Comparison of ENCODE assay signal across 23 cellular contexts in the genomic region with DNA sequence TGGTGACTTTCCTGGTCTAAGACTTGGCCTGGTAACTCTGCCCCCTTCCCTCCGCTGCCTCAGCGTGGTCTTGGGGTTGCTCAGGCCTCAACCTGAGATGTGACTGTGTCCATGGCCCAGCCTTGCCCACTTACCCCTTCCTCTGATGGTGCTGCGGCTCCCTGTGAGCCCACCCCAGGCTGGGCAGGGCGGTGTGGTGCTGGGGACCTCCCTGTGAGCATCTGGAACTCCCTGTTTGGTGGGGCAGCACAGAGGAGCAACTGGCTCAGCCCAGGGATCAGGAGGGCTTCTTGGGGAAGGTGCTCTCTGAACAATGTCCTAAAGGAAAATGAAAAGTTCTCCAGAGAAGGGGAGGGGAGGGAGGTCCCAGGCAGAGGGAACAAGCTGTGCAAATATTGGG.
A peak's percentile ranks its signal among the peaks of the same experiment; 100 is the strongest.
DNase-seq lines count a peak whose midpoint lies in the region; ATAC-seq, FAIRE-seq and TF ChIP-seq lines count a peak whose summit lies in the region.
"Had no signal": no experiment of that assay in that cellular context is flagged by ENCODE, and none has a peak within 500 bp of the region (broad histone marks: within the 10 kb centered on the region; RNA-seq: fewer than 3 reads in every experiment).

No MANE protein-coding gene starts in this region.

- peaks cover 11% of the 10 kb centered on the region; the same call in 2 of the 3 replicates for H3K4me1 Mint-ChIP-seq in GM23338
- H3K4me1 Mint-ChIP-seq: activated CD4-positive, alpha-beta memory T cell treated with anti-CD3 and anti-CD28 coated beads, Interleukin-2, amount 10 ng/mL, durations not matched to agents 7 days and 5 days; CD14-positive monocyte had no signal

- no peaks in the 10 kb centered on the region for H3K9me3 ChIP-seq in body of pancreas
- no peaks in the 10 kb centered on the region for H3K9me3 ChIP-seq in mesenchymal stem cell (ENCODE audit: control insufficient read depth, low read length)
- no peaks in the 10 kb centered on the region for H3K9me3 ChIP-seq in sigmoid colon
- peaks cover under 1% of the 10 kb centered on the region for H3K9me3 ChIP-seq in trophoblast cell (ENCODE audit: insufficient read depth, low read depth, low read length)
- H3K9me3 ChIP-seq: Peyer's patch, upper lobe of right lung had no signal

- H3K9ac ChIP-seq in mesenchymal stem cell (ENCODE audit: low read length) (no peak overlapping the region), trophoblast cell (ENCODE audit: low read length) (no peak overlapping the region)

- H4K20me1 ChIP-seq in GM23338 (replicated peaks; ENCODE audit: insufficient read depth) = no peaks in the 10 kb centered on the region

- H4K8ac ChIP-seq in mesenchymal stem cell (ENCODE audit: low read length) (peak overlapping the region; percentile 45), trophoblast cell (ENCODE audit: low read depth, low read length) (no peak overlapping the region)

- H3K14ac ChIP-seq in mesenchymal stem cell (ENCODE audit: low read length in 2 of 2) = peak overlapping the region in 1 of 2 experiments; percentile 45
- no peak overlapping the region for H3K14ac ChIP-seq in trophoblast cell (ENCODE audit: low read length)

- FAIRE-seq in RCC 7860 (lab: Jason Lieb, UNC) (no peak), GM12891 (lab: Jason Lieb, UNC) (no peak)
- FAIRE-seq: bronchial epithelial cell had no signal

- no peaks in the 10 kb centered on the region for H3K79me1 ChIP-seq in mesenchymal stem cell (replicated peaks; ENCODE audit: low read length, poor library complexity, severe bottlenecking)
- no peaks in the 10 kb centered on the region for H3K79me1 ChIP-seq in trophoblast cell (ENCODE audit: low read length)

- H3K4me3 ChIP-seq in GM23338 (no peak overlapping the region), body of pancreas (no peak overlapping the region), mesenchymal stem cell (ENCODE audit: insufficient read depth in 1 of 2, low read depth in 1 of 2, low read length in 2 of 2) (no peak overlapping the region), sigmoid colon (no peak overlapping the region), trophoblast cell (ENCODE audit: low read depth, low read length) (no peak overlapping the region)
- H3K4me3 ChIP-seq: Peyer's patch, smooth muscle cell, upper lobe of right lung had no signal

- no peak for TF ChIP-seq CTCF in GM23338 (conservative IDR thresholded peaks at IDR 0.05; ENCODE audit: low read depth in 2 of 2)
- no peak for TF ChIP-seq CTCF in body of pancreas (IDR thresholded peaks at IDR 0.05)
- TF ChIP-seq CTCF in sigmoid colon (IDR thresholded peaks at IDR 0.05) = no peak

- H2AFZ ChIP-seq in GM23338 (peak overlapping the region; percentile 32; the same call in 1 of the 2 replicates), mesenchymal stem cell (ENCODE audit: low read depth, low read length) (no peak overlapping the region), trophoblast cell (ENCODE audit: insufficient read depth, low read length, poor library complexity) (no peak overlapping the region)

- WGBS in body of pancreas, 2 donors = 88 to 100% methylated on average over 3 to 4 of the region's 4 CpGs
- WGBS in mesenchymal stem cell = 90% methylated on average over 4 of the region's 4 CpGs
- 94 to 96% methylated on average over 4 of the region's 4 CpGs for WGBS in sigmoid colon, 2 donors
- WGBS in trophoblast cell (ENCODE audit: extremely low coverage, insufficient coverage, insufficient read length) = no CpG with 5 or more reads among the region's 4 CpGs

- H2AK5ac ChIP-seq in mesenchymal stem cell (ENCODE audit: low read length, severe bottlenecking) = peak overlapping the region; percentile 79
- H2AK5ac ChIP-seq in trophoblast cell (ENCODE audit: low read length) = no peak overlapping the region

- H3K4ac ChIP-seq in mesenchymal stem cell (ENCODE audit: low read depth in 1 of 2, low read length in 2 of 2) (no peak overlapping the region), trophoblast cell (ENCODE audit: low read depth, low read length) (no peak overlapping the region)

- ATAC-seq in GM23338 = peak; percentile 14; the same call in 2 of the 3 replicates
- ATAC-seq in body of pancreas = peak; percentile 4
- ATAC-seq: activated CD4-positive, CD25-positive, alpha-beta regulatory T cell treated with anti-CD3 and anti-CD28 coated beads, Interleukin-2, amount 50 U/mL, for 24 hours had no signal

- H3K4me1 ChIP-seq in GM23338 (ENCODE audit: insufficient read depth) (no peaks in the 10 kb centered on the region), body of pancreas (peaks cover 14% of the 10 kb centered on the region), mesenchymal stem cell (ENCODE audit: control insufficient read depth, insufficient read depth, low read depth, low read length) (peaks cover 15% of the 10 kb centered on the region), sigmoid colon (no peaks in the 10 kb centered on the region), trophoblast cell (ENCODE audit: control insufficient read depth in 1 of 2, insufficient read depth in 2 of 2, low read length in 2 of 2) (peaks cover 0 to 2% of the 10 kb centered on the region in 2 experiments)
- H3K4me1 ChIP-seq: upper lobe of right lung had no signal

- no peak for TF ChIP-seq EP300 in sigmoid colon (IDR thresholded peaks at IDR 0.05)

- no peaks in the 10 kb centered on the region for H3K9me3 Mint-ChIP-seq in GM23338
- H3K9me3 Mint-ChIP-seq: activated CD4-positive, alpha-beta memory T cell treated with anti-CD3 and anti-CD28 coated beads, Interleukin-2, amount 10 ng/mL, durations not matched to agents 7 days and 5 days; CD14-positive monocyte had no signal

- H3K4me2 ChIP-seq in GM23338 = no peak overlapping the region
- no peak overlapping the region for H3K4me2 ChIP-seq in mesenchymal stem cell (ENCODE audit: low read length, poor library complexity, severe bottlenecking)
- no peak overlapping the region for H3K4me2 ChIP-seq in trophoblast cell (ENCODE audit: low read length)
- H3K4me2 ChIP-seq: smooth muscle cell had no signal

- H2BK15ac ChIP-seq in mesenchymal stem cell (ENCODE audit: low read depth, poor library complexity, severe bottlenecking) = no peak overlapping the region

- H2BK120ac ChIP-seq in mesenchymal stem cell (ENCODE audit: low read depth, low read length) = no peak overlapping the region
- H2BK120ac ChIP-seq in trophoblast cell (ENCODE audit: insufficient read depth, low read length, poor library complexity) = no peak overlapping the region

- 0 out of 2 replicates have a peak, but pooled peaks cover 5% of the 10 kb centered on the region for H3F3A ChIP-seq in GM23338 (replicated peaks; ENCODE audit: low read depth)

- no peak overlapping the region for H3K27ac Mint-ChIP-seq in GM23338
- H3K27ac Mint-ChIP-seq: activated CD4-positive, alpha-beta memory T cell treated with anti-CD3 and anti-CD28 coated beads, Interleukin-2, amount 10 ng/mL, durations not matched to agents 7 days and 5 days; CD14-positive monocyte had no signal

- H3K36me3 ChIP-seq in GM23338 (ENCODE audit: insufficient read depth) (no peaks in the 10 kb centered on the region), body of pancreas (replicated peaks in 1 of 2; ENCODE audit: insufficient read depth in 1 of 2, low read depth in 2 of 2) (no peaks in the 10 kb centered on the region), mesenchymal stem cell (ENCODE audit: control insufficient read depth in 1 of 2, insufficient read depth in 2 of 2, low read depth in 1 of 2, low read length in 2 of 2) (peaks cover 0 to 3% of the 10 kb centered on the region in 2 experiments), sigmoid colon (no peaks in the 10 kb centered on the region), trophoblast cell (ENCODE audit: control insufficient read depth in 1 of 2, insufficient read depth in 2 of 2, low read length in 2 of 2) (no peaks in the 10 kb centered on the region)
- H3K36me3 ChIP-seq: Peyer's patch, upper lobe of right lung had no signal

- H3K23ac ChIP-seq in mesenchymal stem cell (ENCODE audit: low read length in 2 of 2) (no peak overlapping the region), trophoblast cell (ENCODE audit: low read length) (no peak overlapping the region)

- no peaks in the 10 kb centered on the region for H3K36me3 Mint-ChIP-seq in GM23338 (ENCODE audit: low read depth)
- H3K36me3 Mint-ChIP-seq: CD14-positive monocyte had no signal

- no peaks in the 10 kb centered on the region for H3K27me3 ChIP-seq in GM23338 (ENCODE audit: insufficient read depth)
- no peaks in the 10 kb centered on the region for H3K27me3 ChIP-seq in body of pancreas
- no peaks in the 10 kb centered on the region for H3K27me3 ChIP-seq in mesenchymal stem cell (ENCODE audit: control insufficient read depth in 1 of 2, insufficient read depth in 1 of 2, low read length in 2 of 2)
- no peaks in the 10 kb centered on the region for H3K27me3 ChIP-seq in sigmoid colon
- no peaks in the 10 kb centered on the region for H3K27me3 ChIP-seq in trophoblast cell (ENCODE audit: insufficient read depth, low read length)
- H3K27me3 ChIP-seq: Peyer's patch, upper lobe of right lung had no signal

- H2BK5ac ChIP-seq in mesenchymal stem cell (ENCODE audit: low read depth, low read length, poor library complexity, severe bottlenecking) (no peak overlapping the region), trophoblast cell (ENCODE audit: low read depth, low read length, poor library complexity) (no peak overlapping the region)

- no peak overlapping the region for H3K4me3 Mint-ChIP-seq in GM23338
- H3K4me3 Mint-ChIP-seq: activated CD4-positive, alpha-beta memory T cell treated with anti-CD3 and anti-CD28 coated beads, Interleukin-2, amount 10 ng/mL, durations not matched to agents 7 days and 5 days; CD14-positive monocyte had no signal

- TF ChIP-seq POLR2A in body of pancreas (IDR thresholded peaks at IDR 0.05) (no peak), sigmoid colon (IDR thresholded peaks at IDR 0.05) (no peak), GM12891 (IDR thresholded peaks at IDR 0.05; ENCODE audit: low read depth, low read length) (no peak)

- H3K27me3 Mint-ChIP-seq in GM23338 (ENCODE audit: insufficient read depth, low read depth, poor library complexity) = peaks cover 5% of the 10 kb centered on the region
- H3K27me3 Mint-ChIP-seq: activated CD4-positive, alpha-beta memory T cell treated with anti-CD3 and anti-CD28 coated beads, Interleukin-2, amount 10 ng/mL, durations not matched to agents 7 days and 5 days had no signal

- H3K9me2 ChIP-seq in GM23338 (ENCODE audit: insufficient read depth) = no peaks in the 10 kb centered on the region

- H4K91ac ChIP-seq in mesenchymal stem cell (ENCODE audit: low read length) (peak overlapping the region; percentile 73), trophoblast cell (ENCODE audit: low read depth, low read length) (no peak overlapping the region)

- DNase-seq in GM23338 (ENCODE audit: low spot score) (no peak), body of pancreas (no peak), mesenchymal stem cell (no peak), sigmoid colon (no peak), trophoblast cell (no peak), AML-193 (lab: John Stamatoyannopoulos, UW) (no peak), RCC 7860 (ENCODE audit: low spot score) (no peak), GM12891 (ENCODE audit: insufficient read length, low spot score) (no peak)
- DNase-seq: activated CD4-positive, alpha-beta memory T cell treated with anti-CD3 and anti-CD28 coated beads, Interleukin-2, amount 10 ng/mL, durations not matched to agents 7 days and 5 days; activated gamma-delta T cell; glutamatergic neuron; MM.1S; NCI-H1417 treated with DMSO at 0.1 percent for 48 hours; NCI-H524; stimulated activated CD4-positive, alpha-beta T cell treated with anti-CD3 and anti-CD28 coated beads, Interleukin-2, amount 100 ng/mL, for 48 hours; stimulated activated naive CD4-positive, alpha-beta T cell treated with Interleukin-2 at 50 U/mL for 16 hours; T-helper 9 cell; upper lobe of right lung had no signal

- peak overlapping the region in 1 of 2 experiments; percentile 21 for H2BK12ac ChIP-seq in mesenchymal stem cell (ENCODE audit: low read length in 2 of 2)
- no peak overlapping the region for H2BK12ac ChIP-seq in trophoblast cell (ENCODE audit: low read length)

- intact Hi-C loops in body of pancreas (cut with DNase I) = no loop called here
- intact Hi-C loops in sigmoid colon (cut with DNase I) = no loop called here

- H3K79me2 ChIP-seq in GM23338 (replicated peaks; ENCODE audit: insufficient read depth) = no peaks in the 10 kb centered on the region
- H3K79me2 ChIP-seq in trophoblast cell (ENCODE audit: control insufficient read depth, insufficient read depth, low read length, poor library complexity) = no peaks in the 10 kb centered on the region

- peak overlapping the region in 1 of 2 experiments; percentile 37 for H3K18ac ChIP-seq in mesenchymal stem cell (ENCODE audit: low read depth in 1 of 2, low read length in 2 of 2)
- no peak overlapping the region for H3K18ac ChIP-seq in trophoblast cell (ENCODE audit: low read length)

- no peak overlapping the region for H4K12ac ChIP-seq in trophoblast cell (ENCODE audit: low read depth, low read length)

- H3K27ac ChIP-seq in GM23338 (ENCODE audit: low read depth) = no peak overlapping the region
- peak overlapping the region in 3 of 4 donors; percentile 20 to 53 (median 43) for H3K27ac ChIP-seq in body of pancreas
- H3K27ac ChIP-seq in mesenchymal stem cell (ENCODE audit: low read length, poor library complexity, severe bottlenecking) = no peak overlapping the region
- peak overlapping the region in 3 of 4 donors; percentile 18 to 53 (median 45) for H3K27ac ChIP-seq in sigmoid colon
- no peak overlapping the region for H3K27ac ChIP-seq in trophoblast cell (ENCODE audit: low read depth, low read length)
- H3K27ac ChIP-seq: Peyer's patch, upper lobe of right lung had no signal

Comparison
In these comparisons a context has a peak if more than half of its experiments do, and no peak if none do; other contexts are left out.
1. H3K27ac ChIP-seq: peak in body of pancreas (3 of 4) and sigmoid colon (3 of 4); none in GM23338 (single experiment), mesenchymal stem cell (single experiment) and trophoblast cell (single experiment).